8 cellular contexts compared by ENCODE assay signal in genomic region chr2:168194784-168195522, GRCh38. TPM values are rescaled to one million over a fixed set of nuclear protein-coding genes. Genes with fewer than 3 reads are reported as not detected.
A peak's percentile ranks its signal among the peaks of the same experiment; 100 is the strongest.
DNase-seq lines count a peak whose midpoint lies in the region; ATAC-seq and TF ChIP-seq lines count a peak whose summit lies in the region.

No MANE protein-coding gene starts in this region.

- ATAC-seq in GM19035 (IDR thresholded peaks at IDR 0.05; ENCODE audit: unreplicated experiment) (peak; percentile 95), HG03064 (IDR thresholded peaks at IDR 0.05; ENCODE audit: low read depth, unreplicated experiment) (peak; percentile 91)
- peak; percentile 81 for ATAC-seq in activated CD8-positive, alpha-beta T cell treated with anti-CD3 and anti-CD28 coated beads for 36 hours

- no peak overlapping the region for H3K4me3 ChIP-seq in HAP-1

- H3K4me3 Mint-ChIP-seq in activated CD8-positive, alpha-beta T cell treated with anti-CD3 and anti-CD28 coated beads for 36 hours, result peak overlapping the region; percentile 69

- H3K36me3 ChIP-seq in HAP-1 (replicated peaks), result no peaks in the 10 kb centered on the region

- DNase-seq in AG20443 (ENCODE audit: low spot score) (peak; percentile 65), nucleus accumbens (lab: John Stamatoyannopoulos, UW) (no peak), HAP-1 (ENCODE audit: low spot score in 2 of 2) (no peak), CD1c-positive myeloid dendritic cell (ENCODE audit: extremely low spot score) (no peak)
- DNase-seq in activated CD8-positive, alpha-beta T cell treated with anti-CD3 and anti-CD28 coated beads for 36 hours, result peak; percentile 63
- DNase-seq in activated CD4-positive, CD25-positive, alpha-beta regulatory T cell (lab: John Stamatoyannopoulos, UW), result no peak

- intact Hi-C loops in activated CD8-positive, alpha-beta T cell treated with anti-CD3 and anti-CD28 coated beads for 36 hours (cut with micrococcal nuclease), result loop anchor here (1.0 kb wide), 1 partner anchor 17 kb away; no protein-coding TSS in a partner anchor

- no peak for TF ChIP-seq CTCF in activated CD8-positive, alpha-beta T cell treated with anti-CD3 and anti-CD28 coated beads for 36 hours (IDR thresholded peaks at IDR 0.05)

- no peaks in the 10 kb centered on the region for H3K9me3 Mint-ChIP-seq in activated CD8-positive, alpha-beta T cell treated with anti-CD3 and anti-CD28 coated beads for 36 hours

- in situ Hi-C loops in HAP-1 (cut with MboI; ENCODE audit: low sequenced_read_pairs), result no loop called here

- CTCF ChIA-PET in activated CD8-positive, alpha-beta T cell treated with anti-CD3 and anti-CD28 coated beads for 36 hours (lab: Charles Lee), result interaction anchor here (0.7 to 2.7 kb wide), 11 partner anchors 8 to 152 kb away, joined by 3 to 12 read pairs (median 4); no protein-coding TSS in a partner anchor

- H3K9me3 ChIP-seq in HAP-1, result no peaks in the 10 kb centered on the region

- no peaks in the 10 kb centered on the region for H3K27me3 Mint-ChIP-seq in activated CD8-positive, alpha-beta T cell treated with anti-CD3 and anti-CD28 coated beads for 36 hours

- peaks cover 9% of the 10 kb centered on the region for H3K4me1 ChIP-seq in HAP-1

- no peaks in the 10 kb centered on the region for H3K27me3 ChIP-seq in HAP-1 (ENCODE audit: low read depth)

- peaks cover 71% of the 10 kb centered on the region for H3K4me1 Mint-ChIP-seq in activated CD8-positive, alpha-beta T cell treated with anti-CD3 and anti-CD28 coated beads for 36 hours (ENCODE audit: low read depth)

- H3K27ac Mint-ChIP-seq in activated CD8-positive, alpha-beta T cell treated with anti-CD3 and anti-CD28 coated beads for 36 hours, result peak overlapping the region; percentile 98

- peaks cover 7% of the 10 kb centered on the region for H3K36me3 Mint-ChIP-seq in activated CD8-positive, alpha-beta T cell treated with anti-CD3 and anti-CD28 coated beads for 36 hours (ENCODE audit: low read depth)

- POLR2A ChIA-PET in activated CD8-positive, alpha-beta T cell treated with anti-CD3 and anti-CD28 coated beads for 36 hours (lab: Charles Lee), result interaction anchor here (0.9 to 2.4 kb wide), 6 partner anchors 12 to 52 kb away, joined by 3 to 22 read pairs (median 7); partner anchors contain the start of gene STK39

RNA-seq across cellular contexts. Expression of gene STK39, which starts 52.4 kb away (rescaled TPM):
- 10 to 100 TPM; 32.8 to 33.9 TPM for total RNA-seq in activated CD8-positive, alpha-beta T cell treated with anti-CD3 and anti-CD28 coated beads for 36 hours

Comparison
In these comparisons a context has a peak if more than half of its experiments do, and no peak if none do; other contexts are left out.
1. DNase-seq: peak in AG20443 (single experiment) and activated CD8-positive, alpha-beta T cell treated with anti-CD3 and anti-CD28 coated beads for 36 hours (single experiment); none in nucleus accumbens (0 of 56), HAP-1 (0 of 2), activated CD4-positive, CD25-positive, alpha-beta regulatory T cell (0 of 4) and CD1c-positive myeloid dendritic cell (single experiment).
2. Peak in every context shown above with its lines, with median percentiles within 50 percentile points of each other: ATAC-seq.